2 cellular contexts compared by ENCODE assay signal in the genomic region with DNA sequence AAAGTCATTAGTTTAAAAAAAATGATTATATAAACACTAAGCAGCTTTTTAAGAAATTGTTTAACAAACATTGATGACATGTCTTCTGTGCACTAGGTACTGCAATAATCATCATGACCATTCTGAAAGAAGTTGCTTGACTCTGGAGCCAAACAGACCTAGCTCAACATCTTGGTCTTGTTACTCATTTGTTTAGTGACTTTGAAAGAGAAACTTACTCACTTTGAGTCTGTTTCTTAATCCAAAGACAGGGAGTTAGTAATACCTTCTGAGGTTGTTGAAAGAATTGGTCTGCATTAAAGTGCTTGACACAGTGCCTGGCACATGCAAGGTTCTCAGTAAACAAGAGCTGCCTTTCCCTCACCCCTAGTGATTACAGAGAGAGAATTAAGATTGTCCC.
TF ChIP-seq lines count a peak whose summit lies in the region.

No MANE protein-coding gene starts in this region.

TF ChIP-seq in SK-N-SH, 30 proteins besides CTCF, POLR2A, EP300 and RAD21 (continued from another document):
- TF ChIP-seq MEF2A (IDR thresholded peaks at IDR 0.05; ENCODE audit: borderline replicate concordance, low read depth) (no peak), GABPA (IDR thresholded peaks at IDR 0.05; ENCODE audit: low read depth) (no peak), FOSL2 (IDR thresholded peaks at IDR 0.05; ENCODE audit: borderline replicate concordance, low read depth) (no peak), RXRA (IDR thresholded peaks at IDR 0.05; ENCODE audit: borderline replicate concordance, low read depth) (no peak), NFIC (IDR thresholded peaks at IDR 0.05; ENCODE audit: borderline replicate concordance) (no peak), FOXJ3 (CRISPR knock-in tag; IDR thresholded peaks at IDR 0.05) (no peak)
- TF ChIP-seq, protein P1, sequence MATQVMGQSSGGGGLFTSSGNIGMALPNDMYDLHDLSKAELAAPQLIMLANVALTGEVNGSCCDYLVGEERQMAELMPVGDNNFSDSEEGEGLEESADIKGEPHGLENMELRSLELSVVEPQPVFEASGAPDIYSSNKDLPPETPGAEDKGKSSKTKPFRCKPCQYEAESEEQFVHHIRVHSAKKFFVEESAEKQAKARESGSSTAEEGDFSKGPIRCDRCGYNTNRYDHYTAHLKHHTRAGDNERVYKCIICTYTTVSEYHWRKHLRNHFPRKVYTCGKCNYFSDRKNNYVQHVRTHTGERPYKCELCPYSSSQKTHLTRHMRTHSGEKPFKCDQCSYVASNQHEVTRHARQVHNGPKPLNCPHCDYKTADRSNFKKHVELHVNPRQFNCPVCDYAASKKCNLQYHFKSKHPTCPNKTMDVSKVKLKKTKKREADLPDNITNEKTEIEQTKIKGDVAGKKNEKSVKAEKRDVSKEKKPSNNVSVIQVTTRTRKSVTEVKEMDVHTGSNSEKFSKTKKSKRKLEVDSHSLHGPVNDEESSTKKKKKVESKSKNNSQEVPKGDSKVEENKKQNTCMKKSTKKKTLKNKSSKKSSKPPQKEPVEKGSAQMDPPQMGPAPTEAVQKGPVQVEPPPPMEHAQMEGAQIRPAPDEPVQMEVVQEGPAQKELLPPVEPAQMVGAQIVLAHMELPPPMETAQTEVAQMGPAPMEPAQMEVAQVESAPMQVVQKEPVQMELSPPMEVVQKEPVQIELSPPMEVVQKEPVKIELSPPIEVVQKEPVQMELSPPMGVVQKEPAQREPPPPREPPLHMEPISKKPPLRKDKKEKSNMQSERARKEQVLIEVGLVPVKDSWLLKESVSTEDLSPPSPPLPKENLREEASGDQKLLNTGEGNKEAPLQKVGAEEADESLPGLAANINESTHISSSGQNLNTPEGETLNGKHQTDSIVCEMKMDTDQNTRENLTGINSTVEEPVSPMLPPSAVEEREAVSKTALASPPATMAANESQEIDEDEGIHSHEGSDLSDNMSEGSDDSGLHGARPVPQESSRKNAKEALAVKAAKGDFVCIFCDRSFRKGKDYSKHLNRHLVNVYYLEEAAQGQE (IDR thresholded peaks at IDR 0.05; ENCODE audit: low read depth, low read length) = no peak
- TF ChIP-seq, protein P2, sequence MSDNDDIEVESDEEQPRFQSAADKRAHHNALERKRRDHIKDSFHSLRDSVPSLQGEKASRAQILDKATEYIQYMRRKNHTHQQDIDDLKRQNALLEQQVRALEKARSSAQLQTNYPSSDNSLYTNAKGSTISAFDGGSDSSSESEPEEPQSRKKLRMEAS (IDR thresholded peaks at IDR 0.05; ENCODE audit: low read depth) = no peak

TF ChIP-seq in SK-N-SH treated with all-trans-retinoic acid at 6 μM for 48 hours, 23 proteins besides CTCF, POLR2A, EP300 and RAD21 (continued from another document):
- TF ChIP-seq, protein P3, sequence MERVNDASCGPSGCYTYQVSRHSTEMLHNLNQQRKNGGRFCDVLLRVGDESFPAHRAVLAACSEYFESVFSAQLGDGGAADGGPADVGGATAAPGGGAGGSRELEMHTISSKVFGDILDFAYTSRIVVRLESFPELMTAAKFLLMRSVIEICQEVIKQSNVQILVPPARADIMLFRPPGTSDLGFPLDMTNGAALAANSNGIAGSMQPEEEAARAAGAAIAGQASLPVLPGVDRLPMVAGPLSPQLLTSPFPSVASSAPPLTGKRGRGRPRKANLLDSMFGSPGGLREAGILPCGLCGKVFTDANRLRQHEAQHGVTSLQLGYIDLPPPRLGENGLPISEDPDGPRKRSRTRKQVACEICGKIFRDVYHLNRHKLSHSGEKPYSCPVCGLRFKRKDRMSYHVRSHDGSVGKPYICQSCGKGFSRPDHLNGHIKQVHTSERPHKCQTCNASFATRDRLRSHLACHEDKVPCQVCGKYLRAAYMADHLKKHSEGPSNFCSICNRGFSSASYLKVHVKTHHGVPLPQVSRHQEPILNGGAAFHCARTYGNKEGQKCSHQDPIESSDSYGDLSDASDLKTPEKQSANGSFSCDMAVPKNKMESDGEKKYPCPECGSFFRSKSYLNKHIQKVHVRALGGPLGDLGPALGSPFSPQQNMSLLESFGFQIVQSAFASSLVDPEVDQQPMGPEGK (CRISPR knock-in tag; IDR thresholded peaks at IDR 0.05; ENCODE audit: borderline replicate concordance) = no peak
- TF ChIP-seq CSDC2 (CRISPR knock-in tag; IDR thresholded peaks at IDR 0.05) = no peak
- no peak for TF ChIP-seq OSR1 (CRISPR knock-in tag; IDR thresholded peaks at IDR 0.05)
- TF ChIP-seq, protein P4, sequence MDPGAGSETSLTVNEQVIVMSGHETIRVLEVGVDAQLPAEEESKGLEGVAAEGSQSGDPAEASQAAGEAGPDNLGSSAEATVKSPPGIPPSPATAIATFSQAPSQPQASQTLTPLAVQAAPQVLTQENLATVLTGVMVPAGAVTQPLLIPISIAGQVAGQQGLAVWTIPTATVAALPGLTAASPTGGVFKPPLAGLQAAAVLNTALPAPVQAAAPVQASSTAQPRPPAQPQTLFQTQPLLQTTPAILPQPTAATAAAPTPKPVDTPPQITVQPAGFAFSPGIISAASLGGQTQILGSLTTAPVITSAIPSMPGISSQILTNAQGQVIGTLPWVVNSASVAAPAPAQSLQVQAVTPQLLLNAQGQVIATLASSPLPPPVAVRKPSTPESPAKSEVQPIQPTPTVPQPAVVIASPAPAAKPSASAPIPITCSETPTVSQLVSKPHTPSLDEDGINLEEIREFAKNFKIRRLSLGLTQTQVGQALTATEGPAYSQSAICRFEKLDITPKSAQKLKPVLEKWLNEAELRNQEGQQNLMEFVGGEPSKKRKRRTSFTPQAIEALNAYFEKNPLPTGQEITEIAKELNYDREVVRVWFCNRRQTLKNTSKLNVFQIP (CRISPR knock-in tag; IDR thresholded peaks at IDR 0.05; ENCODE audit: borderline replicate concordance, low read depth) = no peak
- no peak for TF ChIP-seq ZC3H10 (CRISPR knock-in tag; IDR thresholded peaks at IDR 0.05)
- TF ChIP-seq, protein P5, sequence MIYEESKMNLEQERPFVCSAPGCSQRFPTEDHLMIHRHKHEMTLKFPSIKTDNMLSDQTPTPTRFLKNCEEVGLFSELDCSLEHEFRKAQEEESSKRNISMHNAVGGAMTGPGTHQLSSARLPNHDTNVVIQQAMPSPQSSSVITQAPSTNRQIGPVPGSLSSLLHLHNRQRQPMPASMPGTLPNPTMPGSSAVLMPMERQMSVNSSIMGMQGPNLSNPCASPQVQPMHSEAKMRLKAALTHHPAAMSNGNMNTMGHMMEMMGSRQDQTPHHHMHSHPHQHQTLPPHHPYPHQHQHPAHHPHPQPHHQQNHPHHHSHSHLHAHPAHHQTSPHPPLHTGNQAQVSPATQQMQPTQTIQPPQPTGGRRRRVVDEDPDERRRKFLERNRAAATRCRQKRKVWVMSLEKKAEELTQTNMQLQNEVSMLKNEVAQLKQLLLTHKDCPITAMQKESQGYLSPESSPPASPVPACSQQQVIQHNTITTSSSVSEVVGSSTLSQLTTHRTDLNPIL (CRISPR knock-in tag; IDR thresholded peaks at IDR 0.05; ENCODE audit: low read depth) = no peak
- no peak for TF ChIP-seq TCF4 (CRISPR knock-in tag; IDR thresholded peaks at IDR 0.05; ENCODE audit: borderline replicate concordance)
- no peak for TF ChIP-seq ZFP30 (CRISPR knock-in tag; IDR thresholded peaks at IDR 0.05)
TF ChIP-seq in SK-N-SH treated with all-trans-retinoic acid at 6 μM for 48 hours: peak in this region for 0.
